10 cellular contexts compared by ENCODE assay signal in genomic region chr16:1131378-1131994, GRCh38. TPM values are rescaled to one million over a fixed set of nuclear protein-coding genes. Genes with fewer than 3 reads are reported as not detected.
"Had no signal": no experiment of that assay in that cellular context is flagged by ENCODE, and none has a peak within 500 bp of the region (broad histone marks: within the 10 kb centered on the region; RNA-seq: fewer than 3 reads in every experiment).

No MANE protein-coding gene starts in this region.

- H2AFZ ChIP-seq: GM23248 had no signal

- H3K9me3 Mint-ChIP-seq: H9 had no signal

- DNase-seq: GM23248, GOT3, H9, HCEC 1CT, IMR-90, KG1 had no signal

- FAIRE-seq: H54, K562 had no signal

- H3K9ac ChIP-seq: GM23248 had no signal

- H3K27ac ChIP-seq: GM23248, HL-60 had no signal

- ATAC-seq: K562 had no signal

- H3K4me3 ChIP-seq: GM23248, K562 had no signal

- H3K4me3 Mint-ChIP-seq: H9 had no signal

RNA-seq across cellular contexts. Expression of gene CACNA1H, which starts 21.4 kb away (rescaled TPM):
- total RNA-seq: HT1080 had no signal
- polyA plus RNA-seq: GM23248 had no signal

RNA-seq across cellular contexts. Expression of gene C1QTNF8, which starts 35.4 kb away (rescaled TPM):
- total RNA-seq: GM23248, H9, HT1080, IMR-90, K562 had no signal
- polyA plus RNA-seq: GM23248, IMR-90, K562 had no signal

RNA-seq across cellular contexts. Expression of gene SSTR5, which starts 58.9 kb away (rescaled TPM):
- total RNA-seq: GM23248, HT1080, IMR-90, K562 had no signal
- polyA plus RNA-seq: GM23248, IMR-90, K562 had no signal
